10 cellular contexts compared by ENCODE assay signal in genomic region chr13:40315416-40316064, GRCh38.
DNase-seq lines count a peak whose midpoint lies in the region; ATAC-seq, FAIRE-seq and TF ChIP-seq lines count a peak whose summit lies in the region.
"Had no signal": no experiment of that assay in that cellular context is flagged by ENCODE, and none has a peak within 500 bp of the region (broad histone marks: within the 10 kb centered on the region; RNA-seq: fewer than 3 reads in every experiment).

No MANE protein-coding gene starts in this region.

- H3K9me3 ChIP-seq in CD4-positive, alpha-beta T cell (ENCODE audit: control insufficient read depth, low read length): no peaks in the 10 kb centered on the region
- H3K9me3 ChIP-seq in psoas muscle: no peaks in the 10 kb centered on the region
- no peaks in the 10 kb centered on the region for H3K9me3 ChIP-seq in upper lobe of left lung

- H3K36me3 ChIP-seq in bronchial epithelial cell (ENCODE audit: control insufficient read depth, insufficient read depth, low read length) (no peaks in the 10 kb centered on the region), psoas muscle (ENCODE audit: insufficient read depth in 1 of 2, low read depth in 1 of 2) (no peaks in the 10 kb centered on the region), upper lobe of left lung (no peaks in the 10 kb centered on the region)

- CTCF ChIA-PET in CD4-positive, alpha-beta T cell (lab: Charles Lee): interaction anchor here (0.6 to 1.3 kb wide), 2 partner anchors 94 to 373 kb away, joined by 3 to 5 read pairs; no protein-coding TSS in a partner anchor

- no peak for TF ChIP-seq EP300 in upper lobe of left lung (IDR thresholded peaks at IDR 0.05)

- no peak overlapping the region for H3K4me3 ChIP-seq in bronchial epithelial cell (ENCODE audit: low read depth, low read length)
- H3K4me3 ChIP-seq in psoas muscle: no peak overlapping the region
- no peak overlapping the region for H3K4me3 ChIP-seq in upper lobe of left lung

- peak overlapping the region; percentile 83 for H3K27ac Mint-ChIP-seq in CD4-positive, alpha-beta T cell
- peak overlapping the region; percentile 77 for H3K27ac Mint-ChIP-seq in activated CD4-positive, alpha-beta T cell treated with anti-CD3 and anti-CD28 coated beads, Interleukin-2, amount 10 ng/mL, durations not matched to agents 24 days and 14 days

- no peaks in the 10 kb centered on the region for H3K27me3 ChIP-seq in CD4-positive, alpha-beta T cell (ENCODE audit: control insufficient read depth, insufficient read depth, low read length)
- H3K27me3 ChIP-seq in bronchial epithelial cell (ENCODE audit: control insufficient read depth, insufficient read depth, low read length) (no peaks in the 10 kb centered on the region), psoas muscle (ENCODE audit: insufficient read depth in 3 of 3, low read length in 2 of 3) (no peaks in the 10 kb centered on the region), upper lobe of left lung (no peaks in the 10 kb centered on the region)

- H3K27me3 Mint-ChIP-seq in CD4-positive, alpha-beta T cell: no peaks in the 10 kb centered on the region
- no peaks in the 10 kb centered on the region for H3K27me3 Mint-ChIP-seq in activated CD4-positive, alpha-beta T cell treated with anti-CD3 and anti-CD28 coated beads, Interleukin-2, amount 10 ng/mL, durations not matched to agents 24 days and 14 days

- 67 to 76% (median 76%) methylated on average over 10 of the region's 10 CpGs for WGBS in psoas muscle, 3 donors
- WGBS in upper lobe of left lung, 2 donors: 73 to 74% methylated on average over 9 to 10 of the region's 10 CpGs

- FAIRE-seq in bronchial epithelial cell (lab: Jason Lieb, UNC): no peak

- TF ChIP-seq CTCF in CD4-positive, alpha-beta T cell (IDR thresholded peaks at IDR 0.05): no peak
- TF ChIP-seq CTCF in bronchial epithelial cell (IDR thresholded peaks at IDR 0.05; ENCODE audit: insufficient read depth, low read length, severe bottlenecking) (no peak), psoas muscle (IDR thresholded peaks at IDR 0.05) (no peak), upper lobe of left lung (IDR thresholded peaks at IDR 0.05) (no peak)

- peaks cover 63% of the 10 kb centered on the region for H3K4me1 Mint-ChIP-seq in CD4-positive, alpha-beta T cell (ENCODE audit: low read depth)
- peaks cover 60% of the 10 kb centered on the region for H3K4me1 Mint-ChIP-seq in activated CD4-positive, alpha-beta T cell treated with anti-CD3 and anti-CD28 coated beads, Interleukin-2, amount 10 ng/mL, durations not matched to agents 24 days and 14 days

- peak; percentile 94 for ATAC-seq in CD4-positive, alpha-beta T cell (ENCODE audit: poor library complexity)
- ATAC-seq in psoas muscle (peak in 3 of 4 donors; percentile 23 to 37 (median 31)), upper lobe of left lung (ENCODE audit: low FRiP score in 2 of 2) (no peak)

- H3K4me1 ChIP-seq in psoas muscle (peaks cover 11% of the 10 kb centered on the region), upper lobe of left lung (peaks cover 0 to 6% (median 2%) of the 10 kb centered on the region in 4 donors)

- peak overlapping the region; percentile 76 for H3K4me3 Mint-ChIP-seq in CD4-positive, alpha-beta T cell
- peak overlapping the region; percentile 66 for H3K4me3 Mint-ChIP-seq in activated CD4-positive, alpha-beta T cell treated with anti-CD3 and anti-CD28 coated beads, Interleukin-2, amount 10 ng/mL, durations not matched to agents 24 days and 14 days

- no peaks in the 10 kb centered on the region for H3K9me3 Mint-ChIP-seq in CD4-positive, alpha-beta T cell
- no peaks in the 10 kb centered on the region for H3K9me3 Mint-ChIP-seq in activated CD4-positive, alpha-beta T cell treated with anti-CD3 and anti-CD28 coated beads, Interleukin-2, amount 10 ng/mL, durations not matched to agents 24 days and 14 days

- POLR2A ChIA-PET in CD4-positive, alpha-beta T cell (lab: Charles Lee): interaction anchor here (0.6 to 1.6 kb wide), 11 partner anchors 10 to 349 kb away, joined by 3 to 7 read pairs (median 3); no protein-coding TSS in a partner anchor

- no peak for TF ChIP-seq POLR2A in upper lobe of left lung (IDR thresholded peaks at IDR 0.05)

- peak; percentile 23 to 56 (median 40) for DNase-seq in CD4-positive, alpha-beta T cell
- peak; percentile 87 for DNase-seq in activated CD4-positive, alpha-beta T cell treated with anti-CD3 and anti-CD28 coated beads, Interleukin-2, amount 10 ng/mL, durations not matched to agents 24 days and 14 days
- DNase-seq in bronchial epithelial cell (ENCODE audit: low read depth) (peak; percentile 74), psoas muscle (peak in 1 of 2 donors; percentile 25), EL (no peak), activated gamma-delta T cell treated with Interleukin-2 at 50 U/mL for 16 hours (no peak), NCI-H226 (no peak), upper lobe of left lung (no peak)
- DNase-seq: NCI-H187 treated with DMSO at 0.1 percent for 48 hours, substantia nigra had no signal

- intact Hi-C loops in CD4-positive, alpha-beta T cell (cut with DNase I, micrococcal nuclease): no loop called here
- intact Hi-C loops in activated CD4-positive, alpha-beta T cell treated with anti-CD3 and anti-CD28 coated beads, Interleukin-2, amount 10 ng/mL, durations not matched to agents 24 days and 14 days (cut with micrococcal nuclease): loop anchor here (1.0 to 10.0 kb wide), 7 partner anchors 57 to 541 kb away; no protein-coding TSS in a partner anchor
- intact Hi-C loops in psoas muscle (cut with DNase I): loop anchor here in 1 of 2 donors (10.0 kb wide), 1 partner anchor 241 kb away; no protein-coding TSS in a partner anchor

- no peaks in the 10 kb centered on the region for H3K36me3 Mint-ChIP-seq in CD4-positive, alpha-beta T cell (ENCODE audit: low read depth)
- H3K36me3 Mint-ChIP-seq in activated CD4-positive, alpha-beta T cell treated with anti-CD3 and anti-CD28 coated beads, Interleukin-2, amount 10 ng/mL, durations not matched to agents 24 days and 14 days (ENCODE audit: low read depth): no peaks in the 10 kb centered on the region

- no peak overlapping the region for H3K27ac ChIP-seq in CD4-positive, alpha-beta T cell (ENCODE audit: low read depth, low read length)
- H3K27ac ChIP-seq in psoas muscle: no peak overlapping the region
- H3K27ac ChIP-seq in upper lobe of left lung: peak overlapping the region in 1 of 4 donors; percentile 42

Comparison
In these comparisons a context has a peak if more than half of its experiments do, and no peak if none do; other contexts are left out.
1. ATAC-seq: peak in CD4-positive, alpha-beta T cell (single experiment) and psoas muscle (3 of 4); none in upper lobe of left lung (0 of 2).
2. DNase-seq: peak in CD4-positive, alpha-beta T cell (10 of 10), activated CD4-positive, alpha-beta T cell treated with anti-CD3 and anti-CD28 coated beads, Interleukin-2, amount 10 ng/mL, durations not matched to agents 24 days and 14 days (single experiment) and bronchial epithelial cell (single experiment); none in EL (single experiment), activated gamma-delta T cell treated with Interleukin-2 at 50 U/mL for 16 hours (single experiment), NCI-H226 (single experiment) and upper lobe of left lung (0 of 2).